ENCODE assay signal across 8 cellular contexts in the genomic region with DNA sequence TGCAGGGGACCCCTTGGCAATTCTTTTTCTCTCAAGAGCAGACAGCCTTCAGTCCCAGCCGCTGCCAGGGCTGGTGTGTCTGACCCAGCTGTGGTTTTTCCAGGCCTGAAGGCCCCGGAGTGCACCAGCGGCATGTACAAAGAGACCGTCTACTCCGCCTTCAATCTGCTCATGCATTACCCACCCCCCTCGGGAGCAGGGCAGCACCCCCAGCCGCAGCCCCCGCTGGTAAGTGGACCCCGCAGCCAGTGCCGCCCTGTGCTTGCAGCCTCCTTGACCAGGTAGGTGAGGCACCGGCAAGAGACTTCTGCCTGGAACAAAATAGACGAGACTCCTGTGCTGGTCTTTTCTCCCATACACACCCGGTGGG. TPM values are rescaled to one million over a fixed set of nuclear protein-coding genes. Genes with fewer than 3 reads are reported as not detected.
DNase-seq lines count a peak whose midpoint lies in the region; ATAC-seq and TF ChIP-seq lines count a peak whose summit lies in the region.

No MANE protein-coding gene starts in this region.

- H3K9me3 Mint-ChIP-seq in progenitor cell of endocrine pancreas (ENCODE audit: low read depth): no peaks in the 10 kb centered on the region

- H3K27me3 ChIP-seq in DOHH2 (ENCODE audit: control insufficient read depth, low read length): peaks cover 58% of the 10 kb centered on the region

- no peak for TF ChIP-seq POLR2A in NB4 (IDR thresholded peaks at IDR 0.05; ENCODE audit: extremely low read depth, insufficient read length)

- peak overlapping the region; percentile 68; the same call in 1 of the 2 replicates for H3K4me2 ChIP-seq in DOHH2 (ENCODE audit: low read length)

- H3K9me3 ChIP-seq in DOHH2 (ENCODE audit: control insufficient read depth, insufficient read depth, low read length): no peaks in the 10 kb centered on the region

- DNase-seq in NB4 (ENCODE audit: low read depth): peak; percentile 28
- no peak for DNase-seq in coronary artery (ENCODE audit: low spot score)
- DNase-seq in progenitor cell of endocrine pancreas (ENCODE audit: low spot score, unreplicated experiment): peak; percentile 24
- no peak for DNase-seq in DMS153 treated with DMSO at 0.1 percent for 48 hours (lab: John Stamatoyannopoulos, UW; ENCODE audit: unreplicated experiment)
- no peak for DNase-seq in left lobe of liver (ENCODE audit: low spot score)
- no peak for DNase-seq in SKM-1 (lab: John Stamatoyannopoulos, UW; ENCODE audit: unreplicated experiment)

- H3K4me1 ChIP-seq in DOHH2 (ENCODE audit: control insufficient read depth, low read length): peaks cover 14% of the 10 kb centered on the region

- H3K27me3 Mint-ChIP-seq in progenitor cell of endocrine pancreas: peaks cover 30% of the 10 kb centered on the region

- H3K4me1 Mint-ChIP-seq in progenitor cell of endocrine pancreas (ENCODE audit: low read depth): peaks cover 12% of the 10 kb centered on the region

- TF ChIP-seq CTCF in DOHH2 (IDR thresholded peaks at IDR 0.05; ENCODE audit: low read depth, low read length, poor library complexity, severe bottlenecking) (no peak), NB4 (IDR thresholded peaks at IDR 0.05; ENCODE audit: low read depth, low read length) (no peak), coronary artery (IDR thresholded peaks at IDR 0.05) (no peak), progenitor cell of endocrine pancreas (IDR thresholded peaks at IDR 0.05; ENCODE audit: unreplicated experiment) (no peak)

- no peaks in the 10 kb centered on the region for H3F3A ChIP-seq in DOHH2 (ENCODE audit: control insufficient read depth, insufficient read depth)

- no peaks in the 10 kb centered on the region for H3K9me2 ChIP-seq in DOHH2 (replicated peaks; ENCODE audit: control insufficient read depth, low read length)

- no peak overlapping the region for H3K27ac ChIP-seq in DOHH2 (ENCODE audit: low read depth, low read length)
- H3K27ac ChIP-seq in coronary artery: no peak overlapping the region

- H3K36me3 ChIP-seq in DOHH2 (ENCODE audit: control insufficient read depth, low read length): no peaks in the 10 kb centered on the region

- H3K27ac Mint-ChIP-seq in progenitor cell of endocrine pancreas: no peak overlapping the region

- H3K79me2 ChIP-seq in DOHH2 (ENCODE audit: control insufficient read depth, low read length): no peaks in the 10 kb centered on the region

- peaks cover 4% of the 10 kb centered on the region for H3K36me3 Mint-ChIP-seq in progenitor cell of endocrine pancreas (ENCODE audit: insufficient read depth)

- H4K20me1 ChIP-seq in DOHH2 (ENCODE audit: control insufficient read depth, insufficient read depth, low read depth, low read length): peaks cover 4% of the 10 kb centered on the region; the same call in 1 of the 2 replicates

- ATAC-seq in left lobe of liver (no peak), HG03520 (IDR thresholded peaks at IDR 0.05; ENCODE audit: unreplicated experiment) (no peak)

- H3K4me3 ChIP-seq in DOHH2 (ENCODE audit: low read length) (no peak overlapping the region), NB4 (ENCODE audit: low read depth, low read length) (no peak overlapping the region), coronary artery (peak overlapping the region; percentile 74)

- H3K4me3 Mint-ChIP-seq in progenitor cell of endocrine pancreas (ENCODE audit: low read depth): peak overlapping the region; percentile 74

RNA-seq across cellular contexts. Expression of a gene that starts 1.3 kb away (rescaled TPM):
- total RNA-seq in progenitor cell of endocrine pancreas (14.4 and 16.6 TPM in 2 replicates), left lobe of liver (3.1 TPM)

Comparison
In these comparisons a context has a peak if more than half of its experiments do, and no peak if none do; other contexts are left out.
1. DNase-seq: peak in NB4 (single experiment) and progenitor cell of endocrine pancreas (single experiment); none in coronary artery (single experiment), DMS153 treated with DMSO at 0.1 percent for 48 hours (single experiment), left lobe of liver (single experiment) and SKM-1 (single experiment).